Comparison of ENCODE assay signal across 8 cellular contexts in genomic region chr14:73759183-73759713, GRCh38. TPM values are rescaled to one million over a fixed set of nuclear protein-coding genes. Genes with fewer than 3 reads are reported as not detected.
DNase-seq lines count a peak whose midpoint lies in the region; ATAC-seq, FAIRE-seq and TF ChIP-seq lines count a peak whose summit lies in the region.

No MANE protein-coding gene starts in this region.

- FAIRE-seq in endothelial cell of umbilical vein (lab: Jason Lieb, UNC): peak; percentile 68

- H4K20me1 ChIP-seq in endothelial cell of umbilical vein (replicated peaks; ENCODE audit: control insufficient read depth, extremely low read depth, insufficient read depth, low read length): no peaks in the 10 kb centered on the region

- H3K27ac ChIP-seq in HUES64 (ENCODE audit: low read depth, low read length) (peak overlapping the region; percentile 90; the same call in 1 of the 2 replicates), endothelial cell of umbilical vein (ENCODE audit: insufficient read depth, low read depth, low read length) (peak overlapping the region; percentile 96), temporal lobe (ENCODE audit: low read depth, low read length) (peak overlapping the region; percentile 73)

- H3K9me3 ChIP-seq in HUES64 (ENCODE audit: insufficient read depth, low read depth, low read length) (no peaks in the 10 kb centered on the region), endothelial cell of umbilical vein (replicated peaks; ENCODE audit: control insufficient read depth, insufficient read depth, low read length) (no peaks in the 10 kb centered on the region)

- TF ChIP-seq POLR2A in endothelial cell of umbilical vein (IDR thresholded peaks at IDR 0.05; ENCODE audit: low read depth, low read length): no peak

- CTCF ChIA-PET in Calu3 (lab: Charles Lee) (interaction anchor here (1.0 to 3.2 kb wide), 9 partner anchors 13 to 37 kb away, joined by 3 to 26 read pairs (median 7); no protein-coding TSS in a partner anchor), endothelial cell of umbilical vein (lab: Charles Lee) (interaction anchor here (1.0 to 10.8 kb wide), 16 partner anchors 9 to 91 kb away, joined by 3 to 245 read pairs (median 6); partner anchors contain the start of genes PNMA1 and PTGR2)
- CTCF ChIA-PET in activated CD8-positive, alpha-beta T cell treated with anti-CD3 and anti-CD28 coated beads for 36 hours (lab: Charles Lee): interaction anchor here (0.5 to 13.2 kb wide), 12 partner anchors 8 to 70 kb away, joined by 3 to 143 read pairs (median 8); no protein-coding TSS in a partner anchor

- peaks cover 35% of the 10 kb centered on the region for H3K27me3 ChIP-seq in HUES64 (ENCODE audit: insufficient read depth, low read length)
- no peaks in the 10 kb centered on the region for H3K27me3 ChIP-seq in endothelial cell of umbilical vein (ENCODE audit: control insufficient read depth in 2 of 2, insufficient read depth in 2 of 2, low read length in 2 of 2)

- peaks cover 30% of the 10 kb centered on the region for H3K4me1 ChIP-seq in HUES64 (ENCODE audit: insufficient read depth, low read length)
- H3K4me1 ChIP-seq in endothelial cell of umbilical vein (ENCODE audit: control insufficient read depth, extremely low read depth, insufficient read depth, low read length): peaks cover 54% of the 10 kb centered on the region

- H3K4me3 ChIP-seq in HUES64 (ENCODE audit: low read length): peak overlapping the region; percentile 78
- peak overlapping the region; percentile 53 to 60 (median 54) for H3K4me3 ChIP-seq in endothelial cell of umbilical vein (replicated peaks in 1 of 3; ENCODE audit: insufficient read depth in 1 of 3, low read depth in 1 of 3, low read length in 3 of 3)

- intact Hi-C loops in Calu3 (cut with micrococcal nuclease; ENCODE audit: unreplicated experiment) (no loop called here), endothelial cell of umbilical vein (cut with micrococcal nuclease) (no loop called here)
- intact Hi-C loops in activated CD8-positive, alpha-beta T cell treated with anti-CD3 and anti-CD28 coated beads for 36 hours (cut with micrococcal nuclease): no loop called here

- peak overlapping the region; percentile 83 for H3K4me2 ChIP-seq in endothelial cell of umbilical vein (ENCODE audit: insufficient read depth, low read length)

- H3K9ac ChIP-seq in HUES64 (ENCODE audit: low read depth, low read length): peak overlapping the region; percentile 79; the same call in 1 of the 2 replicates
- peak overlapping the region; percentile 94 for H3K9ac ChIP-seq in endothelial cell of umbilical vein (replicated peaks; ENCODE audit: extremely low read depth, insufficient read depth, low read length)

- peaks cover 76% of the 10 kb centered on the region for H3K4me1 Mint-ChIP-seq in Calu3 (ENCODE audit: low read depth, unreplicated experiment)
- peaks cover 72% of the 10 kb centered on the region for H3K4me1 Mint-ChIP-seq in activated CD8-positive, alpha-beta T cell treated with anti-CD3 and anti-CD28 coated beads for 36 hours (ENCODE audit: low read depth)

- H3K27me3 Mint-ChIP-seq in Calu3 (ENCODE audit: unreplicated experiment): no peaks in the 10 kb centered on the region
- H3K27me3 Mint-ChIP-seq in activated CD8-positive, alpha-beta T cell treated with anti-CD3 and anti-CD28 coated beads for 36 hours: no peaks in the 10 kb centered on the region

- H3K9me3 Mint-ChIP-seq in Calu3 (ENCODE audit: low read depth, unreplicated experiment): no peaks in the 10 kb centered on the region
- H3K9me3 Mint-ChIP-seq in activated CD8-positive, alpha-beta T cell treated with anti-CD3 and anti-CD28 coated beads for 36 hours: no peaks in the 10 kb centered on the region

- H3K36me3 ChIP-seq in HUES64 (ENCODE audit: insufficient read depth, low read length): no peaks in the 10 kb centered on the region
- no peaks in the 10 kb centered on the region for H3K36me3 ChIP-seq in endothelial cell of umbilical vein (ENCODE audit: control insufficient read depth in 2 of 2, extremely low read depth in 1 of 2, insufficient read depth in 2 of 2, low read length in 2 of 2)

- BruUV-seq in Calu3 (replicated peaks; lab: Mats Ljungman, UMichigan) (no TSS peak), endothelial cell of umbilical vein (replicated peaks; lab: Mats Ljungman, UMichigan) (no TSS peak)

- WGBS in HUES64: under 1% methylated on average over 71 of the region's 71 CpGs

- POLR2A ChIA-PET in activated CD8-positive, alpha-beta T cell treated with anti-CD3 and anti-CD28 coated beads for 36 hours (lab: Charles Lee): interaction anchor here (0.7 to 14.8 kb wide), 14 partner anchors 9 to 190 kb away, joined by 3 to 512 read pairs (median 4); partner anchors contain the start of genes ACOT2, DNAL1 and PTGR2
- POLR2A ChIA-PET in endothelial cell of umbilical vein (lab: Charles Lee): interaction anchor here (0.6 to 1.5 kb wide), 3 partner anchors 26 to 29 kb away, joined by 3 to 8 read pairs (median 5); no protein-coding TSS in a partner anchor

- H3K36me3 Mint-ChIP-seq in Calu3 (ENCODE audit: insufficient read depth, unreplicated experiment): peaks cover 44% of the 10 kb centered on the region
- peaks cover 43% of the 10 kb centered on the region for H3K36me3 Mint-ChIP-seq in activated CD8-positive, alpha-beta T cell treated with anti-CD3 and anti-CD28 coated beads for 36 hours (ENCODE audit: low read depth)

- TF ChIP-seq CTCF in Calu3 (IDR thresholded peaks at IDR 0.05; ENCODE audit: unreplicated experiment) (no peak), endothelial cell of umbilical vein (IDR thresholded peaks at IDR 0.05; ENCODE audit: extremely low read depth in 1 of 2, insufficient read depth in 1 of 2, low read depth in 1 of 2, low read length in 2 of 2) (no peak)
- no peak for TF ChIP-seq CTCF in activated CD8-positive, alpha-beta T cell treated with anti-CD3 and anti-CD28 coated beads for 36 hours (IDR thresholded peaks at IDR 0.05)

- dilution Hi-C loops in endothelial cell of umbilical vein (cut with MboI; ENCODE audit: extremely low pct_ligation_motif_present, low sequenced_read_pairs): no loop called here

- no peak overlapping the region for H2AFZ ChIP-seq in endothelial cell of umbilical vein (ENCODE audit: low read depth, low read length)

- peak; percentile 58 for DNase-seq in Calu3
- peak; percentile 51 for DNase-seq in activated CD8-positive, alpha-beta T cell treated with anti-CD3 and anti-CD28 coated beads for 36 hours
- DNase-seq in endothelial cell of umbilical vein (ENCODE audit: low read depth, low spot score): peak; percentile 49
- peak; percentile 51 for DNase-seq in midbrain (lab: John Stamatoyannopoulos, UW)
- no peak for DNase-seq in SHP77 treated with DMSO at 0.1 percent for 48 hours (lab: John Stamatoyannopoulos, UW)

- H3K27ac Mint-ChIP-seq in Calu3 (ENCODE audit: unreplicated experiment): peak overlapping the region; percentile 87
- H3K27ac Mint-ChIP-seq in activated CD8-positive, alpha-beta T cell treated with anti-CD3 and anti-CD28 coated beads for 36 hours: peak overlapping the region; percentile 97

- no peak for ATAC-seq in activated CD8-positive, alpha-beta T cell treated with anti-CD3 and anti-CD28 coated beads for 36 hours
- ATAC-seq in HG03457 (IDR thresholded peaks at IDR 0.05; ENCODE audit: unreplicated experiment): no peak

- H3K4me3 Mint-ChIP-seq in Calu3 (ENCODE audit: low read depth, unreplicated experiment): peak overlapping the region; percentile 73
- peak overlapping the region; percentile 89 for H3K4me3 Mint-ChIP-seq in activated CD8-positive, alpha-beta T cell treated with anti-CD3 and anti-CD28 coated beads for 36 hours

- H3K9me1 ChIP-seq in endothelial cell of umbilical vein (replicated peaks; ENCODE audit: control insufficient read depth, extremely low read depth, insufficient read depth, low read length): no peaks in the 10 kb centered on the region

- peaks cover 77% of the 10 kb centered on the region for H3K79me2 ChIP-seq in endothelial cell of umbilical vein (ENCODE audit: control insufficient read depth, insufficient read depth, low read length)

TF ChIP-seq in endothelial cell of umbilical vein, 7 proteins besides CTCF, POLR2A, EP300 and RAD21:
- TF ChIP-seq GATA2 (IDR thresholded peaks at IDR 0.05; ENCODE audit: insufficient read depth, insufficient read length, low read depth, low read length): no peak
- TF ChIP-seq POLR2AphosphoS5 (IDR thresholded peaks at IDR 0.05; ENCODE audit: insufficient read depth, low read depth, low read length): peak; percentile 40

RNA-seq across cellular contexts. Expression of gene PNMA1, which starts 45.1 kb away (rescaled TPM):
- 37.2 and 37.9 TPM in 2 replicates for total RNA-seq in Calu3 (2022)
- polyA plus RNA-seq in HUES64 (2013, experiment 1 of 2): 42.4 TPM
- 43.4 TPM for polyA plus RNA-seq in HUES64 (2013, experiment 2 of 2)
- 10 to 100 TPM; 22.9 to 24.1 TPM for total RNA-seq in activated CD8-positive, alpha-beta T cell treated with anti-CD3 and anti-CD28 coated beads for 36 hours
- total RNA-seq in endothelial cell of umbilical vein: 82.4 and 82.6 TPM in 2 replicates
- polyA plus RNA-seq in endothelial cell of umbilical vein: 25.8 and 29.8 TPM in 2 replicates
- polyA plus RNA-seq in endothelial cell of umbilical vein (2011; cell fraction: cytosol; rRNA removed): 33.5 and 34.9 TPM in 2 replicates
- 21.7 and 25.2 TPM in 2 replicates for polyA plus RNA-seq in endothelial cell of umbilical vein (2011; cell fraction: nucleus; rRNA removed)
- 48.9 and 63.0 TPM in 2 replicates for polyA plus RNA-seq in endothelial cell of umbilical vein (2012)
- 27.9 and 28.4 TPM in 2 replicates for polyA minus RNA-seq in endothelial cell of umbilical vein
- 12.2 TPM for polyA minus RNA-seq in endothelial cell of umbilical vein (2011; cell fraction: cytosol; rRNA and poly(A)+ RNA removed)
- 9.1 and 12.8 TPM in 2 replicates for polyA minus RNA-seq in endothelial cell of umbilical vein (2011; cell fraction: nucleus; rRNA and poly(A)+ RNA removed)
- total RNA-seq in temporal lobe: 113 TPM
